2 cellular contexts compared by ENCODE assay signal in the genomic region with DNA sequence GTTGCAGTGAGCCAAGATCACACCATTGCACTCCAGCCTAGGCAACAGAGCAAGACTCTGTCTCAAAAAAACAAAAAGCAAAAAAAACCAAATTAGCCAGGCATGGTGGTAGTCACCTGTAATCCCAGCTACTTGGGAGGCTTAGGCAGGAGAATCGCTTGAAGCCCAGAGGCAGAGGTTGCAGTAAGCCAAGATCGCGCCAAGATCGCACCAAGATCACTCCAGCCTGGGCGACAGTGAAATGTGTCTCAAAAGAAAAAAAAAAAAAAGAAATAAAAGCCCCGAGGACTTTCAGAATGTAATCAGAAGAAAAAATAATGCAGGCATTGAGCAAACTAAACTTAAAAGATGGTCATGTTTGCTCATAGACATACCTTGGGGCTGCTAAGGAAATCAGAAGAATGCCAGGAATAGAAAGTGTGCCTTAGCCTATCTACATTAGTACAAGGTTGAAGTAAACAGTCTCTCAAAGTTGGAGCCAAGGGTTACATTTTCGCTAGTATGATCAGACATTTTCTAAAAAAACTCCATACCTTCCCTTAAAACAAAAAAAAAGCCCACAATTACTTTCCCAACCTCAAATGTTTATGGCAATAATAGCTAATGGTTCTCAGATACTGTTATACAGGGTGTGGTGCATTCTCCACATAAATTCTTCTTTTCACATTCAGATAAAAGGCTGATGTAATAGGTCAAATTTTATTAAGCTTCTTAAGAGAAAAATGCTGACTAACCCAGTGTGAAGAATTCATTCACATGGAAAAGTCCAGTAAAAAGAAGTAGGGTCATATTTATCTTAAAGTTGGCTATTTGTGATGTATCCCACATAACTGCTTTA.
A peak's percentile ranks its signal among the peaks of the same experiment; 100 is the strongest.
TF ChIP-seq lines count a peak whose summit lies in the region.

No MANE protein-coding gene starts in this region.

TF ChIP-seq in HEK293, 187 proteins besides CTCF, POLR2A, EP300 and RAD21:
- TF ChIP-seq, protein P1, sequence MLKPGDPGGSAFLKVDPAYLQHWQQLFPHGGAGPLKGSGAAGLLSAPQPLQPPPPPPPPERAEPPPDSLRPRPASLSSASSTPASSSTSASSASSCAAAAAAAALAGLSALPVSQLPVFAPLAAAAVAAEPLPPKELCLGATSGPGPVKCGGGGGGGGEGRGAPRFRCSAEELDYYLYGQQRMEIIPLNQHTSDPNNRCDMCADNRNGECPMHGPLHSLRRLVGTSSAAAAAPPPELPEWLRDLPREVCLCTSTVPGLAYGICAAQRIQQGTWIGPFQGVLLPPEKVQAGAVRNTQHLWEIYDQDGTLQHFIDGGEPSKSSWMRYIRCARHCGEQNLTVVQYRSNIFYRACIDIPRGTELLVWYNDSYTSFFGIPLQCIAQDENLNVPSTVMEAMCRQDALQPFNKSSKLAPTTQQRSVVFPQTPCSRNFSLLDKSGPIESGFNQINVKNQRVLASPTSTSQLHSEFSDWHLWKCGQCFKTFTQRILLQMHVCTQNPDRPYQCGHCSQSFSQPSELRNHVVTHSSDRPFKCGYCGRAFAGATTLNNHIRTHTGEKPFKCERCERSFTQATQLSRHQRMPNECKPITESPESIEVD (tag by site-specific recombination; IDR thresholded peaks at IDR 0.05): peak; percentile 48
- TF ChIP-seq, protein P2, sequence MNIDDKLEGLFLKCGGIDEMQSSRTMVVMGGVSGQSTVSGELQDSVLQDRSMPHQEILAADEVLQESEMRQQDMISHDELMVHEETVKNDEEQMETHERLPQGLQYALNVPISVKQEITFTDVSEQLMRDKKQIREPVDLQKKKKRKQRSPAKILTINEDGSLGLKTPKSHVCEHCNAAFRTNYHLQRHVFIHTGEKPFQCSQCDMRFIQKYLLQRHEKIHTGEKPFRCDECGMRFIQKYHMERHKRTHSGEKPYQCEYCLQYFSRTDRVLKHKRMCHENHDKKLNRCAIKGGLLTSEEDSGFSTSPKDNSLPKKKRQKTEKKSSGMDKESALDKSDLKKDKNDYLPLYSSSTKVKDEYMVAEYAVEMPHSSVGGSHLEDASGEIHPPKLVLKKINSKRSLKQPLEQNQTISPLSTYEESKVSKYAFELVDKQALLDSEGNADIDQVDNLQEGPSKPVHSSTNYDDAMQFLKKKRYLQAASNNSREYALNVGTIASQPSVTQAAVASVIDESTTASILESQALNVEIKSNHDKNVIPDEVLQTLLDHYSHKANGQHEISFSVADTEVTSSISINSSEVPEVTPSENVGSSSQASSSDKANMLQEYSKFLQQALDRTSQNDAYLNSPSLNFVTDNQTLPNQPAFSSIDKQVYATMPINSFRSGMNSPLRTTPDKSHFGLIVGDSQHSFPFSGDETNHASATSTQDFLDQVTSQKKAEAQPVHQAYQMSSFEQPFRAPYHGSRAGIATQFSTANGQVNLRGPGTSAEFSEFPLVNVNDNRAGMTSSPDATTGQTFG (tag by site-specific recombination; IDR thresholded peaks at IDR 0.05; ENCODE audit: borderline replicate concordance): no peak

TF ChIP-seq in K562, 482 proteins besides CTCF, POLR2A, EP300 and RAD21:
- TF ChIP-seq HDAC6 (IDR thresholded peaks at IDR 0.05; ENCODE audit: low read depth, low read length): no peak
- TF ChIP-seq SUPT5H (IDR thresholded peaks at IDR 0.05): no peak
- TF ChIP-seq C11orf30 (IDR thresholded peaks at IDR 0.05; ENCODE audit: low read depth): peak; percentile 30; the same call in 1 of the 2 replicates
- TF ChIP-seq, protein P3, sequence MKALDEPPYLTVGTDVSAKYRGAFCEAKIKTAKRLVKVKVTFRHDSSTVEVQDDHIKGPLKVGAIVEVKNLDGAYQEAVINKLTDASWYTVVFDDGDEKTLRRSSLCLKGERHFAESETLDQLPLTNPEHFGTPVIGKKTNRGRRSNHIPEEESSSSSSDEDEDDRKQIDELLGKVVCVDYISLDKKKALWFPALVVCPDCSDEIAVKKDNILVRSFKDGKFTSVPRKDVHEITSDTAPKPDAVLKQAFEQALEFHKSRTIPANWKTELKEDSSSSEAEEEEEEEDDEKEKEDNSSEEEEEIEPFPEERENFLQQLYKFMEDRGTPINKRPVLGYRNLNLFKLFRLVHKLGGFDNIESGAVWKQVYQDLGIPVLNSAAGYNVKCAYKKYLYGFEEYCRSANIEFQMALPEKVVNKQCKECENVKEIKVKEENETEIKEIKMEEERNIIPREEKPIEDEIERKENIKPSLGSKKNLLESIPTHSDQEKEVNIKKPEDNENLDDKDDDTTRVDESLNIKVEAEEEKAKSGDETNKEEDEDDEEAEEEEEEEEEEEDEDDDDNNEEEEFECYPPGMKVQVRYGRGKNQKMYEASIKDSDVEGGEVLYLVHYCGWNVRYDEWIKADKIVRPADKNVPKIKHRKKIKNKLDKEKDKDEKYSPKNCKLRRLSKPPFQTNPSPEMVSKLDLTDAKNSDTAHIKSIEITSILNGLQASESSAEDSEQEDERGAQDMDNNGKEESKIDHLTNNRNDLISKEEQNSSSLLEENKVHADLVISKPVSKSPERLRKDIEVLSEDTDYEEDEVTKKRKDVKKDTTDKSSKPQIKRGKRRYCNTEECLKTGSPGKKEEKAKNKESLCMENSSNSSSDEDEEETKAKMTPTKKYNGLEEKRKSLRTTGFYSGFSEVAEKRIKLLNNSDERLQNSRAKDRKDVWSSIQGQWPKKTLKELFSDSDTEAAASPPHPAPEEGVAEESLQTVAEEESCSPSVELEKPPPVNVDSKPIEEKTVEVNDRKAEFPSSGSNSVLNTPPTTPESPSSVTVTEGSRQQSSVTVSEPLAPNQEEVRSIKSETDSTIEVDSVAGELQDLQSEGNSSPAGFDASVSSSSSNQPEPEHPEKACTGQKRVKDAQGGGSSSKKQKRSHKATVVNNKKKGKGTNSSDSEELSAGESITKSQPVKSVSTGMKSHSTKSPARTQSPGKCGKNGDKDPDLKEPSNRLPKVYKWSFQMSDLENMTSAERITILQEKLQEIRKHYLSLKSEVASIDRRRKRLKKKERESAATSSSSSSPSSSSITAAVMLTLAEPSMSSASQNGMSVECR (CRISPR knock-in tag; IDR thresholded peaks at IDR 0.05): no peak
- TF ChIP-seq HDAC1 (IDR thresholded peaks at IDR 0.05): no peak
- peak; percentile 19; the same call in 1 of the 2 replicates for TF ChIP-seq MAFG (tag; conservative IDR thresholded peaks at IDR 0.05)
- TF ChIP-seq ZNF316 (IDR thresholded peaks at IDR 0.05): peak; percentile 42; the same call in 1 of the 2 replicates
- TF ChIP-seq ZNF696 (CRISPR knock-in tag; conservative IDR thresholded peaks at IDR 0.05): no peak
